ENCODE assay signal across 9 cellular contexts in the genomic region with DNA sequence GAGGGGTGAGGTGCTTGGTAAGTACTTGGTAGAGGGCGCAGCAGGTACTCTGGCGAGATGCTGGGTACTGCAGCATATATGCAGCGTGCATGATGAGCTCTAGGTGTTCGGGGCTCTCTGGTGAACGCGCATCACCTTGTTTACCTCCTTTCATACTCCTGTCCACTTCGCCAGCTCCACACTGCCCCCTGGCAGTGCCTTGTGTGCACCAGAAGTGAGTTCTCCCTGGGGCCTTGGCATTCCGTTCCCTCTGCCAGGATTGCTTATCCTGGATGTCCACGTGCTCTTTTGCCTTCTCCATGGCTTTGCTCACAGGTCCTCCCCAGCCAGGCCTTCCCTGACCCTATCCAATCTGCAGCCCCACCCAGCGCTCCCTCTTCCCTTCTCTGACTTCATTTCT.
DNase-seq lines count a peak whose midpoint lies in the region; ATAC-seq and TF ChIP-seq lines count a peak whose summit lies in the region.
"Had no signal": no experiment of that assay in that cellular context is flagged by ENCODE, and none has a peak within 500 bp of the region (broad histone marks: within the 10 kb centered on the region; RNA-seq: fewer than 3 reads in every experiment).

No MANE protein-coding gene starts in this region.

- no peak overlapping the region for H3K4me3 ChIP-seq in GM12865 (ENCODE audit: low read depth, low read length)
- H3K4me3 ChIP-seq: SJCRH30 had no signal

- TF ChIP-seq CTCF in GM12865 (IDR thresholded peaks at IDR 0.05; ENCODE audit: insufficient read depth, low read depth, low read length, missing control alignments), result peak; percentile 46

- no peak for ATAC-seq in GM19395 (IDR thresholded peaks at IDR 0.05; ENCODE audit: unreplicated experiment)
- no peak for ATAC-seq in HG03460 (IDR thresholded peaks at IDR 0.05; ENCODE audit: unreplicated experiment)

- peak; percentile 42 for DNase-seq in GM12865 (ENCODE audit: low read depth)
- peak; percentile 34 for DNase-seq in NCI-H460 (ENCODE audit: extremely low read depth, low read depth)
- peak; percentile 37 for DNase-seq in activated T-cell treated with anti-CD3 and anti-CD28 coated beads, Interleukin-2, amount 50 U/mL, for 1 hour
- peak; percentile 18 for DNase-seq in iris pigment epithelial cell (ENCODE audit: low read depth)
- DNase-seq in NOMO-1 treated with dmso at 0.1 percent for 144 hours (lab: John Stamatoyannopoulos, UW; ENCODE audit: unreplicated experiment), result no peak
- DNase-seq in DMS79 (lab: John Stamatoyannopoulos, UW), result no peak

Comparison
In these comparisons a context has a peak if more than half of its experiments do, and no peak if none do; other contexts are left out.
1. DNase-seq: peak in GM12865 (single experiment), NCI-H460 (single experiment), activated T-cell treated with anti-CD3 and anti-CD28 coated beads, Interleukin-2, amount 50 U/mL, for 1 hour (single experiment) and iris pigment epithelial cell (single experiment); none in NOMO-1 treated with dmso at 0.1 percent for 144 hours (single experiment) and DMS79 (single experiment).